In genomic region chr2:40364143-40364903, GRCh38 we compare ENCODE assay signal across 11 cellular contexts.
DNase-seq lines count a peak whose midpoint lies in the region; ATAC-seq, FAIRE-seq and TF ChIP-seq lines count a peak whose summit lies in the region.
"Had no signal": no experiment of that assay in that cellular context is flagged by ENCODE, and none has a peak within 500 bp of the region (broad histone marks: within the 10 kb centered on the region; RNA-seq: fewer than 3 reads in every experiment).

No MANE protein-coding gene starts in this region.

- TF ChIP-seq CTCF in cardiac muscle cell (IDR thresholded peaks at IDR 0.05; ENCODE audit: low read depth, low read length) (no peak), astrocyte (IDR thresholded peaks at IDR 0.05; ENCODE audit: insufficient read depth, low read depth, low read length) (no peak), left lung (IDR thresholded peaks at IDR 0.05) (no peak), uterus (IDR thresholded peaks at IDR 0.05) (no peak)

- no peaks in the 10 kb centered on the region for H3K27me3 Mint-ChIP-seq in astrocyte (ENCODE audit: low read depth, unreplicated experiment)
- H3K27me3 Mint-ChIP-seq: stimulated activated memory B cell treated with anti-CD40 and anti-IgM and Interleukin-4, amounts not matched to agents 10 μg/mL and 1 μg/mL and 100 μg/mL, for 72 hours had no signal

- no peak for TF ChIP-seq POLR2A in uterus (IDR thresholded peaks at IDR 0.05)

- H3K79me2 ChIP-seq in astrocyte (ENCODE audit: insufficient read depth, low read length) = no peaks in the 10 kb centered on the region

- H3K36me3 Mint-ChIP-seq in astrocyte (ENCODE audit: low read depth, unreplicated experiment) = no peaks in the 10 kb centered on the region
- H3K36me3 Mint-ChIP-seq: neural progenitor cell; stimulated activated memory B cell treated with anti-CD40 and anti-IgM and Interleukin-4, amounts not matched to agents 10 μg/mL and 1 μg/mL and 100 μg/mL, for 72 hours had no signal

- peaks cover 46% of the 10 kb centered on the region for H3K4me1 Mint-ChIP-seq in astrocyte (ENCODE audit: low read depth, unreplicated experiment)

- H3K27ac Mint-ChIP-seq in astrocyte (ENCODE audit: unreplicated experiment) = peak overlapping the region; percentile 60
- H3K27ac Mint-ChIP-seq: neural progenitor cell; stimulated activated memory B cell treated with anti-CD40 and anti-IgM and Interleukin-4, amounts not matched to agents 10 μg/mL and 1 μg/mL and 100 μg/mL, for 72 hours had no signal

- H3K9ac ChIP-seq in astrocyte (ENCODE audit: low read length) = peak overlapping the region; percentile 66
- H3K9ac ChIP-seq: neural progenitor cell had no signal

- H3K4me1 ChIP-seq in cardiac muscle cell (ENCODE audit: low read depth) = peaks cover 53% of the 10 kb centered on the region
- H3K4me1 ChIP-seq in astrocyte (ENCODE audit: insufficient read depth, low read length) = peaks cover 28% of the 10 kb centered on the region
- peaks cover 0 to 8% of the 10 kb centered on the region in 2 donors for H3K4me1 ChIP-seq in left lung
- peaks cover 0 to 2% of the 10 kb centered on the region in 2 donors for H3K4me1 ChIP-seq in uterus

- no peaks in the 10 kb centered on the region for H3K27me3 ChIP-seq in cardiac muscle cell
- H3K27me3 ChIP-seq in astrocyte (ENCODE audit: insufficient read depth, low read length) = no peaks in the 10 kb centered on the region
- no peaks in the 10 kb centered on the region for H3K27me3 ChIP-seq in left lung
- no peaks in the 10 kb centered on the region for H3K27me3 ChIP-seq in uterus
- H3K27me3 ChIP-seq: neural progenitor cell had no signal

- peaks cover 3% of the 10 kb centered on the region for H3K36me3 ChIP-seq in cardiac muscle cell
- no peaks in the 10 kb centered on the region for H3K36me3 ChIP-seq in astrocyte (ENCODE audit: insufficient read depth, low read length)
- H3K36me3 ChIP-seq in left lung = no peaks in the 10 kb centered on the region
- H3K36me3 ChIP-seq in uterus = no peaks in the 10 kb centered on the region
- H3K36me3 ChIP-seq: neural progenitor cell had no signal

- H2AFZ ChIP-seq in astrocyte (ENCODE audit: low read depth, low read length) = no peak overlapping the region
- H2AFZ ChIP-seq: neural progenitor cell had no signal

- FAIRE-seq in astrocyte (lab: Jason Lieb, UNC) = no peak

- ATAC-seq in left lung (no peak), GM18873 (IDR thresholded peaks at IDR 0.05; ENCODE audit: low FRiP score, unreplicated experiment) (no peak), GM21423 (IDR thresholded peaks at IDR 0.05; ENCODE audit: unreplicated experiment) (no peak)

- H3K9me3 Mint-ChIP-seq in astrocyte (ENCODE audit: unreplicated experiment) = no peaks in the 10 kb centered on the region
- H3K9me3 Mint-ChIP-seq: neural progenitor cell; stimulated activated memory B cell treated with anti-CD40 and anti-IgM and Interleukin-4, amounts not matched to agents 10 μg/mL and 1 μg/mL and 100 μg/mL, for 72 hours had no signal

- peak in 1 of 2 donors; percentile 60 for DNase-seq in cardiac muscle cell (ENCODE audit: low read depth in 1 of 2, low spot score in 1 of 2)
- DNase-seq in cardiac septum (ENCODE audit: low spot score) = no peak
- DNase-seq in astrocyte (ENCODE audit: low read depth) = no peak
- DNase-seq in left lung = no peak
- DNase-seq in uterus = no peak
- DNase-seq in substantia nigra (lab: John Stamatoyannopoulos, UW) = no peak
- DNase-seq: activated CD4-positive, alpha-beta T cell treated with anti-CD3 and anti-CD28 coated beads, Interleukin-2, amount 50 U/mL, for 1 hour had no signal

- H3K4me3 ChIP-seq in cardiac muscle cell (no peak overlapping the region), astrocyte (ENCODE audit: insufficient read depth, low read depth, low read length) (peak overlapping the region; percentile 49), left lung (no peak overlapping the region), uterus (peak overlapping the region; percentile 18 to 29)
- H3K4me3 ChIP-seq: neural progenitor cell had no signal

- peak overlapping the region; percentile 76 for H3K4me2 ChIP-seq in astrocyte (ENCODE audit: low read length)
- H3K4me2 ChIP-seq: neural progenitor cell had no signal

- no peaks in the 10 kb centered on the region for H3K9me3 ChIP-seq in cardiac muscle cell (ENCODE audit: low read depth)
- H3K9me3 ChIP-seq in astrocyte (ENCODE audit: insufficient read depth, low read depth, low read length) = no peaks in the 10 kb centered on the region
- no peaks in the 10 kb centered on the region for H3K9me3 ChIP-seq in left lung
- H3K9me3 ChIP-seq in uterus = no peaks in the 10 kb centered on the region

- intact Hi-C loops in cardiac septum (cut with DNase I) = no loop called here
- intact Hi-C loops in left lung (cut with DNase I) = no loop called here
- intact Hi-C loops in uterus (cut with DNase I; ENCODE audit: low total_unique reads) = no loop called here

- H3K4me3 Mint-ChIP-seq in astrocyte (ENCODE audit: unreplicated experiment) = no peak overlapping the region
- H3K4me3 Mint-ChIP-seq: neural progenitor cell had no signal

- no peaks in the 10 kb centered on the region for H4K20me1 ChIP-seq in astrocyte (ENCODE audit: insufficient read depth, low read length)

- H3K27ac ChIP-seq in cardiac muscle cell = peak overlapping the region; percentile 66
- H3K27ac ChIP-seq in astrocyte (ENCODE audit: low read depth, low read length) = peak overlapping the region; percentile 62
- peak overlapping the region; percentile 29 to 58 for H3K27ac ChIP-seq in left lung
- H3K27ac ChIP-seq in uterus = peak overlapping the region; percentile 73 to 88
- H3K27ac ChIP-seq in substantia nigra (ENCODE audit: low read depth, low read length, poor library complexity, severe bottlenecking) = no peak overlapping the region
- H3K27ac ChIP-seq: neural progenitor cell had no signal

Comparison
In these comparisons a context has a peak if more than half of its experiments do, and no peak if none do; other contexts are left out.
1. H3K4me3 ChIP-seq: peak in astrocyte (single experiment) and uterus (2 of 2); none in cardiac muscle cell (single experiment) and left lung (0 of 2).